ENCODE assay signal across 23 cellular contexts in genomic region chr18:13369353-13369752, GRCh38.
A peak's percentile ranks its signal among the peaks of the same experiment; 100 is the strongest.
DNase-seq lines count a peak whose midpoint lies in the region; ATAC-seq and TF ChIP-seq lines count a peak whose summit lies in the region.
"Had no signal": no experiment of that assay in that cellular context is flagged by ENCODE, and none has a peak within 500 bp of the region (broad histone marks: within the 10 kb centered on the region; RNA-seq: fewer than 3 reads in every experiment).

No MANE protein-coding gene starts in this region.

- H2AFZ ChIP-seq in hepatocyte, result no peak overlapping the region
- H2AFZ ChIP-seq: GM23338 had no signal

- TF ChIP-seq CTCF in activated CD8-positive, alpha-beta T cell treated with anti-CD3 and anti-CD28 coated beads for 36 hours (IDR thresholded peaks at IDR 0.05), result no peak
- TF ChIP-seq CTCF in HEK293 (tag by site-specific recombination; IDR thresholded peaks at IDR 0.05) (no peak), hepatocyte (IDR thresholded peaks at IDR 0.05; ENCODE audit: poor library complexity) (no peak)

- H3K79me2 ChIP-seq in hepatocyte, result no peaks in the 10 kb centered on the region

- H3K36me3 ChIP-seq in HEK293 (ENCODE audit: control insufficient read depth in 2 of 2, insufficient read depth in 1 of 2, low read length in 2 of 2) (no peaks in the 10 kb centered on the region), hepatocyte (replicated peaks; ENCODE audit: insufficient read depth, low read depth) (no peaks in the 10 kb centered on the region), aorta (ENCODE audit: control insufficient read depth in 1 of 2, insufficient read depth in 2 of 2, low read length in 1 of 2) (no peaks in the 10 kb centered on the region)
- H3K36me3 ChIP-seq: stomach, upper lobe of left lung had no signal

- H3K27ac ChIP-seq in HEK293 (ENCODE audit: extremely low read depth, low read depth, low read length), result no peak overlapping the region
- H3K27ac ChIP-seq in hepatocyte, result no peak overlapping the region
- H3K27ac ChIP-seq in aorta (ENCODE audit: low read depth in 1 of 2, low read length in 2 of 2), result no peak overlapping the region
- H3K27ac ChIP-seq: psoas muscle, upper lobe of left lung had no signal

- POLR2A ChIA-PET in activated CD8-positive, alpha-beta T cell treated with anti-CD3 and anti-CD28 coated beads for 36 hours (lab: Charles Lee), result no interaction called here
- POLR2A ChIA-PET in activated CD8-positive, alpha-beta T cell treated with anti-CD3 and anti-CD28 coated beads, Interleukin-2, amount 10 ng/mL, durations not matched to agents 7 days and 5 days (lab: Charles Lee), result no interaction called here
- POLR2A ChIA-PET in HEK293 (lab: Yijun Ruan, JAX), result no interaction called here

- CTCF ChIA-PET in activated CD8-positive, alpha-beta T cell treated with anti-CD3 and anti-CD28 coated beads for 36 hours (lab: Charles Lee), result interaction anchor here (1.3 to 1.7 kb wide), 2 partner anchors 16 to 210 kb away, joined by 3 to 4 read pairs; no protein-coding TSS in a partner anchor
- CTCF ChIA-PET in activated CD8-positive, alpha-beta T cell treated with anti-CD3 and anti-CD28 coated beads, Interleukin-2, amount 10 ng/mL, durations not matched to agents 7 days and 5 days (lab: Charles Lee), result no interaction called here
- CTCF ChIA-PET in HEK293 (lab: Yijun Ruan, JAX), result no interaction called here

- no peaks in the 10 kb centered on the region for H3K36me3 Mint-ChIP-seq in activated CD8-positive, alpha-beta T cell treated with anti-CD3 and anti-CD28 coated beads for 36 hours (ENCODE audit: low read depth)
- H3K36me3 Mint-ChIP-seq in activated CD8-positive, alpha-beta T cell treated with anti-CD3 and anti-CD28 coated beads, Interleukin-2, amount 10 ng/mL, durations not matched to agents 7 days and 5 days (ENCODE audit: low read depth), result no peaks in the 10 kb centered on the region
- H3K36me3 Mint-ChIP-seq in stimulated activated effector memory CD8-positive, alpha-beta T cell treated with anti-CD3 and anti-CD28 coated beads, Interleukin-12 subunit alpha, Interleukin-12 subunit beta, amount 100 ng/mL, for 72 hours, result no peaks in the 10 kb centered on the region

- no peak overlapping the region for H3K4me3 ChIP-seq in HEK293 (ENCODE audit: low read depth, low read length)
- H3K4me3 ChIP-seq in hepatocyte, result no peak overlapping the region
- H3K4me3 ChIP-seq in aorta (ENCODE audit: low read length in 2 of 2), result no peak overlapping the region
- H3K4me3 ChIP-seq: GM23338, psoas muscle, smooth muscle cell, stomach, upper lobe of left lung had no signal

- H3K4me1 ChIP-seq in HEK293 (ENCODE audit: control insufficient read depth, insufficient read depth, low read length) (no peaks in the 10 kb centered on the region), hepatocyte (ENCODE audit: insufficient read depth) (peaks cover 6% of the 10 kb centered on the region), aorta (ENCODE audit: control insufficient read depth in 1 of 2, insufficient read depth in 2 of 2, low read length in 2 of 2) (peaks cover 0 to 2% of the 10 kb centered on the region in 2 donors)
- H3K4me1 ChIP-seq: psoas muscle, upper lobe of left lung had no signal

- H3K9me2 ChIP-seq in hepatocyte (replicated peaks; ENCODE audit: insufficient read depth), result no peaks in the 10 kb centered on the region

- H3K4me1 Mint-ChIP-seq in activated CD8-positive, alpha-beta T cell treated with anti-CD3 and anti-CD28 coated beads for 36 hours (ENCODE audit: low read depth), result peaks cover 59% of the 10 kb centered on the region
- H3K4me1 Mint-ChIP-seq in activated CD8-positive, alpha-beta T cell treated with anti-CD3 and anti-CD28 coated beads, Interleukin-2, amount 10 ng/mL, durations not matched to agents 7 days and 5 days (ENCODE audit: low read depth), result peaks cover 34% of the 10 kb centered on the region
- peaks cover 6% of the 10 kb centered on the region for H3K4me1 Mint-ChIP-seq in stimulated activated effector memory CD8-positive, alpha-beta T cell treated with anti-CD3 and anti-CD28 coated beads, Interleukin-12 subunit alpha, Interleukin-12 subunit beta, amount 100 ng/mL, for 72 hours
- H3K4me1 Mint-ChIP-seq: neural crest cell had no signal

- peak; percentile 18 for ATAC-seq in activated CD8-positive, alpha-beta T cell treated with anti-CD3 and anti-CD28 coated beads for 36 hours
- ATAC-seq in activated CD8-positive, alpha-beta T cell treated with anti-CD3 and anti-CD28 coated beads, Interleukin-2, amount 10 ng/mL, durations not matched to agents 7 days and 5 days, result no peak
- no peak for ATAC-seq in stimulated activated effector memory CD8-positive, alpha-beta T cell treated with anti-CD3 and anti-CD28 coated beads, Interleukin-12 subunit alpha, Interleukin-12 subunit beta, amount 100 ng/mL, for 72 hours
- ATAC-seq in HG03108 (IDR thresholded peaks at IDR 0.05; ENCODE audit: unreplicated experiment) (no peak), aorta (ENCODE audit: low FRiP score) (no peak)
- ATAC-seq: GM23338, psoas muscle, Right ventricle myocardium inferior had no signal

- 81% methylated on average over 9 of the region's 9 CpGs for WGBS in hepatocyte (ENCODE audit: low lambda C conversion rate, missing lambda C conversion rate)
- 92 to 93% methylated on average over 9 of the region's 9 CpGs for WGBS in aorta, 2 donors

- H3K9me3 Mint-ChIP-seq in activated CD8-positive, alpha-beta T cell treated with anti-CD3 and anti-CD28 coated beads for 36 hours, result no peaks in the 10 kb centered on the region
- H3K9me3 Mint-ChIP-seq in activated CD8-positive, alpha-beta T cell treated with anti-CD3 and anti-CD28 coated beads, Interleukin-2, amount 10 ng/mL, durations not matched to agents 7 days and 5 days (ENCODE audit: insufficient read depth), result no peaks in the 10 kb centered on the region
- H3K9me3 Mint-ChIP-seq in stimulated activated effector memory CD8-positive, alpha-beta T cell treated with anti-CD3 and anti-CD28 coated beads, Interleukin-12 subunit alpha, Interleukin-12 subunit beta, amount 100 ng/mL, for 72 hours, result no peaks in the 10 kb centered on the region
- H3K9me3 Mint-ChIP-seq: GM23338, neural crest cell had no signal

- no peaks in the 10 kb centered on the region for H3K9me3 ChIP-seq in HEK293 (ENCODE audit: control insufficient read depth, insufficient read depth, low read depth, low read length)
- H3K9me3 ChIP-seq in hepatocyte (ENCODE audit: low read depth), result no peaks in the 10 kb centered on the region
- H3K9me3 ChIP-seq in aorta (ENCODE audit: control insufficient read depth, low read length), result no peaks in the 10 kb centered on the region
- H3K9me3 ChIP-seq: psoas muscle, stomach, upper lobe of left lung had no signal

- H3K27me3 ChIP-seq in hepatocyte (no peaks in the 10 kb centered on the region), aorta (ENCODE audit: control insufficient read depth in 1 of 2, insufficient read depth in 2 of 2, low read length in 1 of 2) (no peaks in the 10 kb centered on the region)
- H3K27me3 ChIP-seq: stomach, upper lobe of left lung had no signal

- no peak overlapping the region for H3K4me3 Mint-ChIP-seq in activated CD8-positive, alpha-beta T cell treated with anti-CD3 and anti-CD28 coated beads for 36 hours
- no peak overlapping the region for H3K4me3 Mint-ChIP-seq in activated CD8-positive, alpha-beta T cell treated with anti-CD3 and anti-CD28 coated beads, Interleukin-2, amount 10 ng/mL, durations not matched to agents 7 days and 5 days
- no peak overlapping the region for H3K4me3 Mint-ChIP-seq in stimulated activated effector memory CD8-positive, alpha-beta T cell treated with anti-CD3 and anti-CD28 coated beads, Interleukin-12 subunit alpha, Interleukin-12 subunit beta, amount 100 ng/mL, for 72 hours
- H3K4me3 Mint-ChIP-seq: GM23338, neural crest cell had no signal

- H3K27ac Mint-ChIP-seq in activated CD8-positive, alpha-beta T cell treated with anti-CD3 and anti-CD28 coated beads for 36 hours, result no peak overlapping the region
- no peak overlapping the region for H3K27ac Mint-ChIP-seq in activated CD8-positive, alpha-beta T cell treated with anti-CD3 and anti-CD28 coated beads, Interleukin-2, amount 10 ng/mL, durations not matched to agents 7 days and 5 days
- peak overlapping the region; percentile 54 for H3K27ac Mint-ChIP-seq in stimulated activated effector memory CD8-positive, alpha-beta T cell treated with anti-CD3 and anti-CD28 coated beads, Interleukin-12 subunit alpha, Interleukin-12 subunit beta, amount 100 ng/mL, for 72 hours
- H3K27ac Mint-ChIP-seq: GM23338 had no signal

- H4K20me1 ChIP-seq in hepatocyte (ENCODE audit: insufficient read depth, poor library complexity, severe bottlenecking), result no peaks in the 10 kb centered on the region

- H3K4me2 ChIP-seq in hepatocyte, result peak overlapping the region; percentile 25
- H3K4me2 ChIP-seq: GM23338 had no signal

- no peak for DNase-seq in activated CD8-positive, alpha-beta T cell treated with anti-CD3 and anti-CD28 coated beads for 36 hours
- no peak for DNase-seq in activated CD8-positive, alpha-beta T cell treated with anti-CD3 and anti-CD28 coated beads, Interleukin-2, amount 10 ng/mL, durations not matched to agents 7 days and 5 days
- DNase-seq in hepatocyte (ENCODE audit: low spot score) (no peak), inferior parietal cortex (ENCODE audit: extremely low spot score) (no peak), aorta (no peak)
- no peak for DNase-seq in stimulated activated effector memory CD8-positive, alpha-beta T cell treated with anti-CD3 and anti-CD28 coated beads, Interleukin-12 subunit alpha, Interleukin-12 subunit beta, amount 100 ng/mL, for 72 hours (ENCODE audit: low spot score in 2 of 2)
- DNase-seq: anterior cingulate cortex; cerebellar nuclear complex; DMS153; GF-D8; KBM-7; left cardiac atrium; mesendoderm; psoas muscle; stimulated activated CD4-positive, alpha-beta T cell treated with anti-CD3 and anti-CD28 coated beads, Interleukin-2, amount 100 ng/mL, for 48 hours; stomach had no signal

- H3K27me3 Mint-ChIP-seq in activated CD8-positive, alpha-beta T cell treated with anti-CD3 and anti-CD28 coated beads for 36 hours, result no peaks in the 10 kb centered on the region
- no peaks in the 10 kb centered on the region for H3K27me3 Mint-ChIP-seq in activated CD8-positive, alpha-beta T cell treated with anti-CD3 and anti-CD28 coated beads, Interleukin-2, amount 10 ng/mL, durations not matched to agents 7 days and 5 days (ENCODE audit: low read depth)

- intact Hi-C loops in activated CD8-positive, alpha-beta T cell treated with anti-CD3 and anti-CD28 coated beads for 36 hours (cut with micrococcal nuclease), result no loop called here
- intact Hi-C loops in aorta (cut with DNase I), result no loop called here

TF ChIP-seq in HEK293, 187 proteins besides CTCF, POLR2A, EP300 and RAD21 (continues in another document):
- TF ChIP-seq ZFHX2 (tag by site-specific recombination; conservative IDR thresholded peaks at IDR 0.05) (peak; percentile 58), ZNF132 (tag by site-specific recombination; IDR thresholded peaks at IDR 0.05; ENCODE audit: borderline replicate concordance) (no peak), GLI4 (tag by site-specific recombination; IDR thresholded peaks at IDR 0.05) (no peak), MEIS1 (CRISPR knock-in tag; IDR thresholded peaks at IDR 0.05; ENCODE audit: borderline replicate concordance) (no peak), PRDM1 (tag by site-specific recombination; IDR thresholded peaks at IDR 0.05) (no peak), ZNF169 (tag by site-specific recombination; IDR thresholded peaks at IDR 0.05) (no peak)
